ENCODE assay signal across 20 cellular contexts in genomic region chr19:6533746-6534418, GRCh38. TPM values are rescaled to one million over a fixed set of nuclear protein-coding genes. Genes with fewer than 3 reads are reported as not detected.
DNase-seq lines count a peak whose midpoint lies in the region; ATAC-seq, FAIRE-seq and TF ChIP-seq lines count a peak whose summit lies in the region.
"Had no signal": no experiment of that assay in that cellular context is flagged by ENCODE, and none has a peak within 500 bp of the region (broad histone marks: within the 10 kb centered on the region; RNA-seq: fewer than 3 reads in every experiment).

No MANE protein-coding gene starts in this region.

- BruUV-seq in K562 (replicated peaks; lab: Mats Ljungman, UMichigan), result no TSS peak

- peaks cover 58 to 82% (median 71%) of the 10 kb centered on the region in 10 experiments for H3K4me1 ChIP-seq in BLaER1 treated with 17β-estradiol and CSF1 and Interleukin-3, amounts not matched to agents 10 nM and 100 nM
- H3K4me1 ChIP-seq in HEK293 (ENCODE audit: control insufficient read depth, insufficient read depth, low read length) (no peaks in the 10 kb centered on the region; the same call in 1 of the 2 replicates), K562 (replicated peaks in 1 of 2; ENCODE audit: control insufficient read depth in 2 of 2, insufficient read depth in 2 of 2, low read length in 2 of 2) (peaks cover 24 to 48% of the 10 kb centered on the region in 2 experiments), iPS-20b (ENCODE audit: insufficient read depth, low read length) (no peaks in the 10 kb centered on the region; the same call in 1 of the 2 replicates), MM.1S (ENCODE audit: low read length) (peaks cover 31% of the 10 kb centered on the region), GM23248 (ENCODE audit: insufficient read depth) (peaks cover 17% of the 10 kb centered on the region)

- H4K20me1 ChIP-seq in BLaER1 treated with 17β-estradiol and CSF1 and Interleukin-3, amounts not matched to agents 10 nM and 100 nM, result peaks cover 5 to 43% (median 17%) of the 10 kb centered on the region in 11 experiments; a peak in 16 of 22 replicates
- H4K20me1 ChIP-seq in K562 (replicated peaks; ENCODE audit: control insufficient read depth, insufficient read depth, low read length), result no peaks in the 10 kb centered on the region; the same call in 1 of the 2 replicates
- no peaks in the 10 kb centered on the region for H4K20me1 ChIP-seq in MM.1S (ENCODE audit: insufficient read depth, low read length)
- H4K20me1 ChIP-seq in GM23248 (ENCODE audit: insufficient read depth), result no peaks in the 10 kb centered on the region

- H2AFZ ChIP-seq in K562 (ENCODE audit: low read depth, low read length) (no peak overlapping the region), MM.1S (ENCODE audit: low read length) (no peak overlapping the region), GM23248 (no peak overlapping the region)

- TF ChIP-seq POLR2A in K562 (conservative IDR thresholded peaks at IDR 0.05), result no peak

- WGBS in K562 (ENCODE audit: insufficient coverage, low coverage, missing lambda C conversion rate), result 93% methylated on average over 7 of the region's 11 CpGs
- 58% methylated on average over 11 of the region's 11 CpGs; no CpG with 5 or more reads in 1 of the 2 experiments for WGBS in GM23248 (ENCODE audit: low coverage in 1 of 2, low lambda C conversion rate in 2 of 2, missing lambda C conversion rate in 2 of 2), 2 experiments

- in situ Hi-C loops in K562 (cut with MboI) (no loop called here), GM23248 (cut with MboI) (no loop called here)

- H3K79me2 ChIP-seq in K562 (ENCODE audit: control insufficient read depth, insufficient read depth, low read length) (peaks cover 25% of the 10 kb centered on the region), MM.1S (ENCODE audit: low read length) (peaks cover 18% of the 10 kb centered on the region), GM23248 (ENCODE audit: insufficient read depth) (no peaks in the 10 kb centered on the region)

- peak overlapping the region in 6 of 11 experiments; percentile 38 to 59 (median 50); a peak in 11 of 22 replicates for H3K27ac ChIP-seq in BLaER1 treated with 17β-estradiol and CSF1 and Interleukin-3, amounts not matched to agents 10 nM and 100 nM
- H3K27ac ChIP-seq in HEK293 (ENCODE audit: extremely low read depth, low read depth, low read length) (no peak overlapping the region), K562 (ENCODE audit: extremely low read depth, low read depth, low read length) (no peak overlapping the region), iPS-20b (ENCODE audit: low read length) (no peak overlapping the region), MM.1S (ENCODE audit: low read length) (no peak overlapping the region), GM23248 (no peak overlapping the region)
- H3K27ac ChIP-seq: C4-2B, thoracic aorta had no signal

- no peak for TF ChIP-seq EP300 in K562 (IDR thresholded peaks at IDR 0.05; ENCODE audit: low read length)

- FAIRE-seq in K562 (lab: Jason Lieb, UNC) (no peak), GM19239 (lab: Jason Lieb, UNC) (no peak)
- FAIRE-seq: D721Med, GM12892 had no signal

- H3K4me2 ChIP-seq in BLaER1 treated with 17β-estradiol and CSF1 and Interleukin-3, amounts not matched to agents 10 nM and 100 nM, result peak overlapping the region in 8 of 11 experiments; percentile 15 to 64 (median 46); a peak in 12 of 22 replicates
- H3K4me2 ChIP-seq in K562 (ENCODE audit: insufficient read depth, low read length), result no peak overlapping the region
- H3K4me2 ChIP-seq in MM.1S (ENCODE audit: low read depth, low read length), result no peak overlapping the region
- H3K4me2 ChIP-seq in GM23248 (ENCODE audit: unreplicated experiment), result no peak overlapping the region

- no peak for TF ChIP-seq CTCF in HEK293 (tag by site-specific recombination; IDR thresholded peaks at IDR 0.05)
- no peak for TF ChIP-seq CTCF in K562 (IDR thresholded peaks at IDR 0.05 in 2 of 3, conservative IDR thresholded peaks at IDR 0.05 in 1 of 3; ENCODE audit: insufficient read depth in 2 of 3, low read depth in 1 of 3, low read length in 3 of 3)
- TF ChIP-seq CTCF in MM.1S (IDR thresholded peaks at IDR 0.05; ENCODE audit: low read length), result no peak

- TF ChIP-seq RAD21 in K562 (CRISPR knock-in tag; conservative IDR thresholded peaks at IDR 0.05 in 1 of 2, IDR thresholded peaks at IDR 0.05 in 1 of 2), result no peak

- H3K4me3 ChIP-seq in BLaER1 treated with 17β-estradiol and CSF1 and Interleukin-3, amounts not matched to agents 10 nM and 100 nM, result no peak overlapping the region
- no peak overlapping the region for H3K4me3 ChIP-seq in HEK293 (ENCODE audit: low read depth, low read length)
- no peak overlapping the region for H3K4me3 ChIP-seq in K562
- peak overlapping the region; percentile 58 for H3K4me3 ChIP-seq in iPS-20b (ENCODE audit: low read length)
- no peak overlapping the region for H3K4me3 ChIP-seq in MM.1S (ENCODE audit: low read length)
- H3K4me3 ChIP-seq in GM23248, result no peak overlapping the region
- H3K4me3 ChIP-seq: thoracic aorta had no signal

- H3K9me2 ChIP-seq in MM.1S (replicated peaks; ENCODE audit: insufficient read depth, low read length), result no peaks in the 10 kb centered on the region
- no peaks in the 10 kb centered on the region for H3K9me2 ChIP-seq in GM23248 (ENCODE audit: insufficient read depth)

- CTCF ChIA-PET in HEK293 (lab: Yijun Ruan, JAX) (interaction anchor here (0.6 kb wide), 1 partner anchor 47 kb away, joined by 5 read pairs; no protein-coding TSS in a partner anchor), K562 (lab: Yijun Ruan, JAX; ENCODE audit: low intra/inter-chr PET ratio) (no interaction called here)

- H3K36me3 ChIP-seq in BLaER1 treated with 17β-estradiol and CSF1 and Interleukin-3, amounts not matched to agents 10 nM and 100 nM, result peaks cover 14 to 26% (median 21%) of the 10 kb centered on the region in 11 experiments
- H3K36me3 ChIP-seq in HEK293 (ENCODE audit: control insufficient read depth in 2 of 2, insufficient read depth in 1 of 2, low read length in 2 of 2) (peaks cover 0 to 21% of the 10 kb centered on the region in 2 experiments; a peak in 1 of 3 replicates), K562 (ENCODE audit: control insufficient read depth, insufficient read depth, low read length) (peaks cover 22% of the 10 kb centered on the region), iPS-20b (ENCODE audit: insufficient read depth, low read depth, low read length) (no peaks in the 10 kb centered on the region), MM.1S (replicated peaks; ENCODE audit: insufficient read depth, low read length) (no peaks in the 10 kb centered on the region), GM23248 (ENCODE audit: low read depth) (no peaks in the 10 kb centered on the region)
- H3K36me3 ChIP-seq: thoracic aorta had no signal

- no peak for ATAC-seq in K562

- POLR2A ChIA-PET in HEK293 (lab: Yijun Ruan, JAX), result interaction anchor here (0.6 kb wide), 1 partner anchor 20 kb away, joined by 5 read pairs; no protein-coding TSS in a partner anchor
- POLR2A ChIA-PET in K562 (lab: Yijun Ruan, JAX), result interaction anchor here (0.6 to 1.3 kb wide), 7 partner anchors 11 to 145 kb away, joined by 3 to 4 read pairs (median 4); no protein-coding TSS in a partner anchor

- H3K27me3 ChIP-seq in BLaER1 treated with 17β-estradiol and CSF1 and Interleukin-3, amounts not matched to agents 10 nM and 100 nM, result no peaks in the 10 kb centered on the region
- H3K27me3 ChIP-seq in K562 (ENCODE audit: control insufficient read depth in 2 of 2, insufficient read depth in 2 of 2, low read length in 2 of 2) (no peaks in the 10 kb centered on the region), iPS-20b (ENCODE audit: insufficient read depth, low read length) (peaks cover 67% of the 10 kb centered on the region), MM.1S (replicated peaks; ENCODE audit: insufficient read depth, low read length) (peaks cover 19% of the 10 kb centered on the region), GM23248 (replicated peaks; ENCODE audit: insufficient read depth) (peaks cover 9% of the 10 kb centered on the region)

- H3K9ac ChIP-seq in BLaER1 treated with 17β-estradiol and CSF1 and Interleukin-3, amounts not matched to agents 10 nM and 100 nM, result peak overlapping the region in 2 of 11 experiments; percentile 19 to 27; a peak in 3 of 22 replicates
- H3K9ac ChIP-seq in K562 (ENCODE audit: insufficient read depth in 1 of 2, low read depth in 2 of 2, low read length in 2 of 2), result no peak overlapping the region
- H3K9ac ChIP-seq in iPS-20b (ENCODE audit: low read depth, low read length), result no peak overlapping the region
- H3K9ac ChIP-seq in MM.1S (ENCODE audit: low read length), result no peak overlapping the region
- no peak overlapping the region for H3K9ac ChIP-seq in GM23248

- peak in 2 of 4 experiments; percentile 26 to 29 for DNase-seq in K562 (ENCODE audit: extremely low read depth in 1 of 4, low spot score in 3 of 4)
- no peak for DNase-seq in MM.1S
- no peak for DNase-seq in retina
- DNase-seq in GM19239 (ENCODE audit: insufficient read length, low spot score), result no peak
- no peak for DNase-seq in GM23248
- DNase-seq: activated CD4-positive, alpha-beta T cell treated with anti-CD3 and anti-CD28 coated beads for 48 hours; activated CD8-positive, alpha-beta memory T cell treated with anti-CD3 and anti-CD28 coated beads, Interleukin-2, amount 50 U/mL, for 48 hours; cortex of kidney; HFFc6; hippocampal formation; NCI-H187 had no signal

- H3K9me3 ChIP-seq in BLaER1 treated with 17β-estradiol and CSF1 and Interleukin-3, amounts not matched to agents 10 nM and 100 nM (replicated peaks in 1 of 11), result peaks cover 0 to 14% (median 8%) of the 10 kb centered on the region in 11 experiments; a peak in 12 of 22 replicates
- H3K9me3 ChIP-seq in HEK293 (ENCODE audit: control insufficient read depth, insufficient read depth, low read depth, low read length) (no peaks in the 10 kb centered on the region), K562 (replicated peaks; ENCODE audit: control insufficient read depth, insufficient read depth, low read depth, low read length) (peaks cover 4% of the 10 kb centered on the region), iPS-20b (ENCODE audit: insufficient read depth, low read depth, low read length) (no peaks in the 10 kb centered on the region), MM.1S (replicated peaks; ENCODE audit: insufficient read depth, low read length) (no peaks in the 10 kb centered on the region), GM23248 (ENCODE audit: low read depth) (no peaks in the 10 kb centered on the region)
- H3K9me3 ChIP-seq: thoracic aorta had no signal

- H3F3A ChIP-seq in MM.1S (ENCODE audit: insufficient read depth, low read length) (peaks cover 22% of the 10 kb centered on the region), GM23248 (ENCODE audit: insufficient read depth) (peaks cover 12% of the 10 kb centered on the region; the same call in 1 of the 2 replicates)

- peaks cover 7% of the 10 kb centered on the region for H3K9me1 ChIP-seq in K562 (ENCODE audit: control insufficient read depth, insufficient read depth, low read length)

- intact Hi-C loops in K562 (cut with micrococcal nuclease), result no loop called here

RNA-seq across cellular contexts. Expression of gene TNFSF9, which starts 3.1 kb away (rescaled TPM):
- 5.5 and 15.4 TPM in 2 replicates for total RNA-seq in K562 (2011; cell fraction: chromatin; rRNA removed; ENCODE audit: low replicate concordance)
- total RNA-seq in K562 (2011; cell fraction: nucleolus; rRNA removed), result 19.5 and 27.3 TPM in 2 replicates
- total RNA-seq in K562 (2011; cell fraction: nucleoplasm; rRNA removed), result 20.7 and 24.7 TPM in 2 replicates
- 13.8 and 17.7 TPM in 2 replicates for total RNA-seq in K562 (2014; rRNA removed)
- 6.5 TPM in 2 replicates for total RNA-seq in K562 (2014; rRNA removed; fragmentation: Illumina TruSeq; extraction: Trizol)
- total RNA-seq in K562 (2015; rRNA removed; fragmentation: Illumina TruSeq; extraction: Trizol), result 6.2 and 7.6 TPM in 2 replicates
- 17.9 and 18.9 TPM in 2 replicates for total RNA-seq in K562 (2021)
- 15.1 and 19.2 TPM in 2 replicates for polyA plus RNA-seq in K562 (2011; rRNA removed)
- polyA plus RNA-seq in K562 (2011; cell fraction: cytosol; rRNA removed), result 20.1 and 36.9 TPM in 2 replicates
- 11.4 and 12.1 TPM in 2 replicates for polyA plus RNA-seq in K562 (2011; cell fraction: nucleus; rRNA removed)
- 14.1 and 19.0 TPM in 2 replicates for polyA plus RNA-seq in K562 (2012)
- polyA plus RNA-seq in K562 (2014; fragmentation: Illumina TruSeq; extraction: Trizol), result 4.7 and 6.4 TPM in 2 replicates
- 1 to 10 TPM; 1.4 to 2.1 TPM for polyA plus RNA-seq in K562 (2014; fragmentation: Nextera tagmentation; extraction: Ambion mirVana)
- 9.8 and 11.9 TPM in 2 replicates for polyA plus RNA-seq in K562 (2014; rRNA removed)
- 5.3 and 5.5 TPM in 2 replicates for polyA minus RNA-seq in K562 (2011; rRNA and poly(A)+ RNA removed)
- 11.5 and 17.7 TPM in 2 replicates for polyA minus RNA-seq in K562 (2011; cell fraction: cytosol; rRNA and poly(A)+ RNA removed)
- polyA minus RNA-seq in K562 (2011; cell fraction: nucleus; rRNA and poly(A)+ RNA removed), result 5.0 and 6.9 TPM in 2 replicates
- 0.22 and 1.1 TPM in 2 replicates for total RNA-seq in GM23248 (2014; rRNA removed; shearing (Covaris generic))
- 0.29 and 0.58 TPM in 2 replicates for polyA plus RNA-seq in GM23248 (2016; fragmentation: Nextera tagmentation; extraction: Ambion mirVana)
- total RNA-seq: fibroblast of villous mesenchyme had no signal

RNA-seq across cellular contexts. Expression of gene TUBB4A, which starts 31.8 kb away (rescaled TPM):
- 0.95 and 1.9 TPM in 2 replicates for total RNA-seq in K562 (2011; cell fraction: chromatin; rRNA removed; ENCODE audit: low replicate concordance)
- total RNA-seq in K562 (2011; cell fraction: nucleolus; rRNA removed), result 1.3 and 1.7 TPM in 2 replicates
- total RNA-seq in K562 (2011; cell fraction: nucleoplasm; rRNA removed), result 1.5 and 2.5 TPM in 2 replicates
- total RNA-seq in K562 (2014; rRNA removed) (1.0 and 1.5 TPM in 2 replicates), K562 (2014; rRNA removed; fragmentation: Illumina TruSeq; extraction: Trizol) (0.26 and 0.44 TPM in 2 replicates), K562 (2015; rRNA removed; fragmentation: Illumina TruSeq; extraction: Trizol) (0.62 and 0.68 TPM in 2 replicates), K562 (2021) (6.2 and 7.0 TPM in 2 replicates)
- polyA plus RNA-seq in K562 (2011; rRNA removed) (0.75 and 0.81 TPM in 2 replicates), K562 (2014; fragmentation: Illumina TruSeq; extraction: Trizol) (2.9 and 3.9 TPM in 2 replicates), K562 (2014; fragmentation: Nextera tagmentation; extraction: Ambion mirVana) (under 1 TPM; 0.14 to 0.15 TPM), K562 (2014; rRNA removed) (1.7 TPM in 2 replicates), GM23248 (2016; fragmentation: Nextera tagmentation; extraction: Ambion mirVana) (not detected in 2 replicates)
- polyA plus RNA-seq in K562 (2011; cell fraction: cytosol; rRNA removed), result 2.2 and 3.2 TPM in 2 replicates
- 0.86 and 1.5 TPM in 2 replicates for polyA plus RNA-seq in K562 (2011; cell fraction: nucleus; rRNA removed)
- polyA plus RNA-seq in K562 (2012), result 5.6 and 11.4 TPM in 2 replicates
- polyA minus RNA-seq in K562 (2011; rRNA and poly(A)+ RNA removed), result 0.51 and 1.4 TPM in 2 replicates
- polyA minus RNA-seq in K562 (2011; cell fraction: cytosol; rRNA and poly(A)+ RNA removed), result 8.2 and 9.8 TPM in 2 replicates
- polyA minus RNA-seq in K562 (2011; cell fraction: nucleus; rRNA and poly(A)+ RNA removed), result 0.81 and 2.2 TPM in 2 replicates
- total RNA-seq in GM23248 (2014; rRNA removed; shearing (Covaris generic)), result not detected in 2 replicates
- total RNA-seq: fibroblast of villous mesenchyme, HFFc6, thoracic aorta had no signal

RNA-seq across cellular contexts. Expression of gene DENND1C, which starts 52.3 kb away (rescaled TPM):
- total RNA-seq in K562 (2011; cell fraction: chromatin; rRNA removed; ENCODE audit: low replicate concordance), result 0.69 TPM in 2 replicates
- 0.39 and 0.67 TPM in 2 replicates for total RNA-seq in K562 (2011; cell fraction: nucleolus; rRNA removed)
- 0.37 TPM in 1 of 2 replicates, not detected in the other for total RNA-seq in K562 (2011; cell fraction: nucleoplasm; rRNA removed)
- total RNA-seq in K562 (2014; rRNA removed) (0.09 and 0.16 TPM in 2 replicates), K562 (2014; rRNA removed; fragmentation: Illumina TruSeq; extraction: Trizol) (0.18 TPM in 1 of 2 replicates, not detected in the other), K562 (2015; rRNA removed; fragmentation: Illumina TruSeq; extraction: Trizol) (0.15 and 0.43 TPM in 2 replicates), K562 (2021) (0.49 and 0.78 TPM in 2 replicates)
- polyA plus RNA-seq in K562 (2011; rRNA removed) (0.29 and 1.1 TPM in 2 replicates), K562 (2014; fragmentation: Illumina TruSeq; extraction: Trizol) (0.33 and 0.34 TPM in 2 replicates), K562 (2014; fragmentation: Nextera tagmentation; extraction: Ambion mirVana) (under 1 TPM in 1 of 2 experiments, not detected in 1; 0.03 TPM), K562 (2014; rRNA removed) (0.19 and 1.2 TPM in 2 replicates), GM23248 (2016; fragmentation: Nextera tagmentation; extraction: Ambion mirVana) (not detected in 2 replicates)
- 0.54 and 0.91 TPM in 2 replicates for polyA plus RNA-seq in K562 (2011; cell fraction: cytosol; rRNA removed)
- polyA plus RNA-seq in K562 (2011; cell fraction: nucleus; rRNA removed), result 2.0 and 3.1 TPM in 2 replicates
- polyA plus RNA-seq in K562 (2012), result 0.68 and 1.4 TPM in 2 replicates
- 0.09 TPM in 1 of 2 replicates, not detected in the other for polyA minus RNA-seq in K562 (2011; rRNA and poly(A)+ RNA removed)
- polyA minus RNA-seq in K562 (2011; cell fraction: cytosol; rRNA and poly(A)+ RNA removed), result not detected in 2 replicates
- 0.27 and 0.78 TPM in 2 replicates for polyA minus RNA-seq in K562 (2011; cell fraction: nucleus; rRNA and poly(A)+ RNA removed)
- not detected in 2 replicates for total RNA-seq in GM23248 (2014; rRNA removed; shearing (Covaris generic))
- total RNA-seq: fibroblast of villous mesenchyme, G401, HFFc6 had no signal

RNA-seq across cellular contexts. Expression of gene CD70, which starts 57.1 kb away (rescaled TPM):
- 0.60 and 0.67 TPM in 2 replicates for total RNA-seq in K562 (2011; cell fraction: chromatin; rRNA removed; ENCODE audit: low replicate concordance)
- total RNA-seq in K562 (2011; cell fraction: nucleolus; rRNA removed), result 0.50 TPM in 1 of 2 replicates, not detected in the other
- total RNA-seq in K562 (2011; cell fraction: nucleoplasm; rRNA removed), result not detected in 2 replicates
- total RNA-seq in K562 (2014; rRNA removed), result not detected in 2 replicates
- total RNA-seq in K562 (2014; rRNA removed; fragmentation: Illumina TruSeq; extraction: Trizol), result not detected in 2 replicates
- total RNA-seq in K562 (2015; rRNA removed; fragmentation: Illumina TruSeq; extraction: Trizol), result 0.33 and 0.64 TPM in 2 replicates
- total RNA-seq in K562 (2021), result 0.58 and 1.5 TPM in 2 replicates
- 0.33 and 1.6 TPM in 2 replicates for polyA plus RNA-seq in K562 (2011; rRNA removed)
- polyA plus RNA-seq in K562 (2011; cell fraction: cytosol; rRNA removed), result 1.00 and 2.4 TPM in 2 replicates
- polyA plus RNA-seq in K562 (2011; cell fraction: nucleus; rRNA removed), result 1.7 and 2.5 TPM in 2 replicates
- polyA plus RNA-seq in K562 (2012), result 0.36 and 3.3 TPM in 2 replicates
- 0.64 TPM in 1 of 2 replicates, not detected in the other for polyA plus RNA-seq in K562 (2014; fragmentation: Illumina TruSeq; extraction: Trizol)
- under 1 TPM in 1 of 2 experiments, not detected in 1; 0.06 TPM for polyA plus RNA-seq in K562 (2014; fragmentation: Nextera tagmentation; extraction: Ambion mirVana)
- 0.32 and 0.42 TPM in 2 replicates for polyA plus RNA-seq in K562 (2014; rRNA removed)
- not detected in 2 replicates for polyA minus RNA-seq in K562 (2011; rRNA and poly(A)+ RNA removed)
- polyA minus RNA-seq in K562 (2011; cell fraction: cytosol; rRNA and poly(A)+ RNA removed), result 2.8 TPM in 1 of 2 replicates, not detected in the other
- 0.40 and 1.1 TPM in 2 replicates for polyA minus RNA-seq in K562 (2011; cell fraction: nucleus; rRNA and poly(A)+ RNA removed)
- total RNA-seq in GM23248 (2014; rRNA removed; shearing (Covaris generic)), result not detected in 2 replicates
- 0.20 and 0.49 TPM in 2 replicates for polyA plus RNA-seq in GM23248 (2016; fragmentation: Nextera tagmentation; extraction: Ambion mirVana)
- total RNA-seq: fibroblast of villous mesenchyme, HFFc6, thoracic aorta had no signal

Comparison
In these comparisons a context has a peak if more than half of its experiments do, and no peak if none do; other contexts are left out.
1. H3K27ac ChIP-seq: peak in BLaER1 treated with 17β-estradiol and CSF1 and Interleukin-3, amounts not matched to agents 10 nM and 100 nM (6 of 11); none in HEK293 (single experiment), K562 (single experiment), iPS-20b (single experiment), MM.1S (single experiment) and GM23248 (single experiment).
2. H3K4me2 ChIP-seq: peak in BLaER1 treated with 17β-estradiol and CSF1 and Interleukin-3, amounts not matched to agents 10 nM and 100 nM (8 of 11); none in K562 (single experiment), MM.1S (single experiment) and GM23248 (single experiment).